In genomic region chr11:123903932-123904331, GRCh38 we compare ENCODE assay signal across 20 cellular contexts. TPM values are rescaled to one million over a fixed set of nuclear protein-coding genes. Genes with fewer than 3 reads are reported as not detected.
A peak's percentile ranks its signal among the peaks of the same experiment; 100 is the strongest.
DNase-seq lines count a peak whose midpoint lies in the region; ATAC-seq and TF ChIP-seq lines count a peak whose summit lies in the region.
"Had no signal": no experiment of that assay in that cellular context is flagged by ENCODE, and none has a peak within 500 bp of the region (broad histone marks: within the 10 kb centered on the region; RNA-seq: fewer than 3 reads in every experiment).

No MANE protein-coding gene starts in this region.

- H3K9ac ChIP-seq in PC-3 (ENCODE audit: low read length) = no peak overlapping the region

- H3K9me2 ChIP-seq in PC-3 (replicated peaks; ENCODE audit: low read length) = no peaks in the 10 kb centered on the region

- no peaks in the 10 kb centered on the region for H3F3A ChIP-seq in PC-3 (ENCODE audit: low read length, unreplicated experiment)

- H3K4me3 ChIP-seq in tibial nerve (no peak overlapping the region), PC-3 (ENCODE audit: low read length) (no peak overlapping the region)
- H3K4me3 ChIP-seq: gastrocnemius medialis, skin epidermis, stomach had no signal

- CTCF ChIA-PET in PC-3 (lab: Charles Lee) = no interaction called here

- H3K27me3 ChIP-seq in tibial nerve (no peaks in the 10 kb centered on the region), PC-3 (ENCODE audit: low read length) (peaks cover 82% of the 10 kb centered on the region)
- H3K27me3 ChIP-seq: gastrocnemius medialis, stomach had no signal

- H3K9me3 ChIP-seq in tibial nerve (no peaks in the 10 kb centered on the region), PC-3 (ENCODE audit: low read length) (no peaks in the 10 kb centered on the region)
- H3K9me3 ChIP-seq: gastrocnemius medialis, stomach had no signal

- H3K4me2 ChIP-seq in PC-3 (ENCODE audit: low read length) = no peak overlapping the region

- POLR2A ChIA-PET in PC-3 (lab: Charles Lee; ENCODE audit: unreplicated experiment) = no interaction called here

- WGBS in tibial nerve, 2 donors = 80 to 85% methylated on average over 2 of the region's 2 CpGs

- H3K27ac ChIP-seq in tibial nerve = no peak overlapping the region
- no peak overlapping the region for H3K27ac ChIP-seq in PC-3 (ENCODE audit: low read length)
- H3K27ac ChIP-seq: gastrocnemius medialis, RWPE1, skin epidermis, stomach had no signal

- H3K36me3 ChIP-seq in tibial nerve (no peaks in the 10 kb centered on the region), PC-3 (ENCODE audit: low read depth, low read length) (no peaks in the 10 kb centered on the region)
- H3K36me3 ChIP-seq: gastrocnemius medialis, stomach had no signal

- no peaks in the 10 kb centered on the region for H4K20me1 ChIP-seq in PC-3 (ENCODE audit: low read length)

- no peaks in the 10 kb centered on the region for H3K4me1 ChIP-seq in tibial nerve
- H3K4me1 ChIP-seq in PC-3 (ENCODE audit: insufficient read depth, low read length) = no peaks in the 10 kb centered on the region
- H3K4me1 ChIP-seq: gastrocnemius medialis, stomach had no signal

- no peak for TF ChIP-seq POLR2A in tibial nerve (IDR thresholded peaks at IDR 0.05)

- ATAC-seq in GM19452 (IDR thresholded peaks at IDR 0.05; ENCODE audit: unreplicated experiment) = peak; percentile 73
- ATAC-seq in HG02610 (IDR thresholded peaks at IDR 0.05; ENCODE audit: unreplicated experiment) = peak; percentile 96
- ATAC-seq in HG03196 (IDR thresholded peaks at IDR 0.05; ENCODE audit: unreplicated experiment) = peak; percentile 78
- no peak for ATAC-seq in PC-3
- ATAC-seq: gastrocnemius medialis, HCT116 had no signal

- no peak overlapping the region for H2AFZ ChIP-seq in PC-3 (ENCODE audit: low read length)

- intact Hi-C loops in PC-3 (cut with micrococcal nuclease) = no loop called here

- peak; percentile 11 for DNase-seq in GM10266 (ENCODE audit: extremely low spot score)
- DNase-seq in tibial nerve (ENCODE audit: low spot score in 2 of 2) = no peak
- DNase-seq in NCI-H1048 (lab: John Stamatoyannopoulos, UW) = no peak
- no peak for DNase-seq in kidney tubule cell (ENCODE audit: low spot score)
- DNase-seq in PC-3 = no peak
- DNase-seq: activated CD4-positive, alpha-beta T cell treated with anti-CD3 and anti-CD28 coated beads for 1 hour; caudate nucleus; CD8-positive, alpha-beta memory T cell; gastrocnemius medialis; immature natural killer cell; NCI-H2081 treated with DMSO at 0.1 percent for 48 hours; NCI-H774; occipital lobe; stomach had no signal

- H3K79me2 ChIP-seq in PC-3 (ENCODE audit: low read length) = no peaks in the 10 kb centered on the region

- TF ChIP-seq CTCF in GM10266 (IDR thresholded peaks at IDR 0.05; ENCODE audit: control insufficient read depth, insufficient read depth, low read depth, missing control alignments) (no peak), tibial nerve (IDR thresholded peaks at IDR 0.05) (no peak), PC-3 (conservative IDR thresholded peaks at IDR 0.05; ENCODE audit: low read depth, low read length) (no peak)

- no peak for TF ChIP-seq EP300 in tibial nerve (IDR thresholded peaks at IDR 0.05)

- no TSS peak for BruUV-seq in PC-3 (replicated peaks; lab: Mats Ljungman, UMichigan)

RNA-seq across cellular contexts. Expression of gene OR8D4, which starts 2.0 kb away (rescaled TPM):
- total RNA-seq in tibial nerve = not detected
- total RNA-seq in PC-3 (2014; rRNA removed) = not detected in 2 replicates
- total RNA-seq: CD8-positive, alpha-beta memory T cell; gastrocnemius medialis had no signal

RNA-seq across cellular contexts. Expression of gene TMEM225, which starts 18.5 kb away (rescaled TPM):
- not detected for total RNA-seq in tibial nerve
- total RNA-seq in PC-3 (2014; rRNA removed) = not detected in 2 replicates
- total RNA-seq: CD8-positive, alpha-beta memory T cell; gastrocnemius medialis; occipital lobe; stomach had no signal

RNA-seq across cellular contexts. Expression of gene OR4D5, which starts 35.5 kb away (rescaled TPM):
- total RNA-seq in tibial nerve (not detected), PC-3 (2014; rRNA removed) (not detected in 2 replicates)
- total RNA-seq: CD8-positive, alpha-beta memory T cell; gastrocnemius medialis; occipital lobe had no signal

RNA-seq across cellular contexts. Expression of gene OR6T1, which starts 39.7 kb away (rescaled TPM):
- not detected for total RNA-seq in tibial nerve
- not detected in 2 replicates for total RNA-seq in PC-3 (2014; rRNA removed)
- total RNA-seq: CD8-positive, alpha-beta memory T cell; gastrocnemius medialis; occipital lobe; stomach had no signal
